In genomic region chr2:18544171-18544570, GRCh38 we compare ENCODE assay signal across 18 cellular contexts.
"Had no signal": no experiment of that assay in that cellular context is flagged by ENCODE, and none has a peak within 500 bp of the region (broad histone marks: within the 10 kb centered on the region; RNA-seq: fewer than 3 reads in every experiment).

No MANE protein-coding gene starts in this region.

- ATAC-seq: activated naive CD4-positive, alpha-beta T cell treated with anti-CD3 and anti-CD28 coated beads, Interleukin-2, amount 50 U/mL, for 72 hours; effector memory CD8-positive, alpha-beta T cell; natural killer cell treated with Interleukin-12 subunit alpha and Interleukin-12 subunit beta and Interleukin-15 and Interleukin-18, amount 100 ng/mL, for 72 hours; sciatic nerve; stimulated activated naive CD8-positive, alpha-beta T cell treated with anti-CD3 and anti-CD28 coated beads, Interleukin-15, amount 100 ng/mL, for 72 hours had no signal

- H3K9me3 ChIP-seq: suprapubic skin, transverse colon, uterus had no signal

- H3K36me3 ChIP-seq: adrenal gland, suprapubic skin, transverse colon, uterus, WERI-Rb-1 had no signal

- H3K4me3 ChIP-seq: adrenal gland, lung, smooth muscle cell, suprapubic skin, transverse colon, uterus had no signal

- H3K27ac ChIP-seq: adrenal gland, suprapubic skin, transverse colon, uterus, WERI-Rb-1 had no signal

- DNase-seq: activated CD4-positive, alpha-beta T cell treated with anti-CD3 and anti-CD28 coated beads for 1 hour; activated gamma-delta T cell treated with Interleukin-2 at 50 U/mL for 16 hours; activated T-cell treated with anti-CD3 and anti-CD28 coated beads for 4 hours; adrenal gland; effector memory CD8-positive, alpha-beta T cell; hypothalamus; islet precursor cell; stimulated activated CD4-positive, alpha-beta T cell treated with anti-CD3 and anti-CD28 coated beads, Interleukin-4, amount 100 ng/mL, for 1 hour; stimulated activated naive CD8-positive, alpha-beta T cell treated with anti-CD3 and anti-CD28 coated beads, Interleukin-15, amount 100 ng/mL, for 72 hours; transverse colon; uterus; WERI-Rb-1 had no signal
